In the genomic region with DNA sequence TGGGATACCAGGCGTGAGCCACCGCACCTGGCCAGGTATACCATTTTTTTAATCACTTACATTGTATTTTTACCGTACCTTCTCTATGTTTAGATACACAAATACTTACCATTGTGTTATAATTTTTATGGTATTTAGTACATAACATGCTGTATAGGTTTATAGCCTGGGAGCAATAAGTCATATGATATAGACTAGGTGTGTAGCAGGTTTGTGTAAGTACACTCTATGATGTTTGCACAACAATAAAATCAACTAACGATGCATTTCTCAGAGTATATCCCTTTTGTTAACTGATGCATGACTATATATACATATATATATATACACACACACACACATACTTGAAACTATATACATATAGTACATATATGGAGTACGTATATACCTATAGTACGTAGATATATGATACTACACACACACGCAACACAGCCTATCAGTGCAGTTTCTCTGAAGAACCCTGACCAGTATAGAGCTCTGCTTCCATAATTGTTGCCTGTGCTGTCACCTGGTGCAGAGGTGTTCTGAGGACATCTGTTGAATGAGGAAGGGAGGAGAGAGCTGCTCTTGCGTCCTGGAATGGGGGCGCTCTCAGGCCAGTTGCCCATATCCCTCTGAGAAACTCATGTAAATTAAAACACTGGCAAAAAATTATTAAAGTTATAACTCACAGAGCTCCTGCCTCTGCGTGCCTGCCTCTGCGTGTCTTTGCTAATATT, we compare ENCODE assay signal across 26 cellular contexts.
"Had no signal": no experiment of that assay in that cellular context is flagged by ENCODE, and none has a peak within 500 bp of the region (broad histone marks: within the 10 kb centered on the region; RNA-seq: fewer than 3 reads in every experiment).

No MANE protein-coding gene starts in this region.

- H3K27ac ChIP-seq: ascending aorta, cardiac muscle cell, SJCRH30, SK-N-MC had no signal

- FAIRE-seq: TTC549 had no signal

- DNase-seq: activated CD4-positive, alpha-beta T cell treated with anti-CD3 and anti-CD28 coated beads, Interleukin-2, amount 10 ng/mL, durations not matched to agents 24 days and 14 days; activated CD4-positive, alpha-beta T cell treated with anti-CD3 and anti-CD28 coated beads, Interleukin-2, amount 50 U/mL, for 4 hours; activated CD8-positive, alpha-beta T cell treated with anti-CD3 and anti-CD28 coated beads for 36 hours; activated effector memory CD4-positive, alpha-beta T cell treated with anti-CD3 and anti-CD28 coated beads, Interleukin-2, amount 50 U/mL, for 16 hours; activated naive CD4-positive, alpha-beta T cell; activated naive CD4-positive, alpha-beta T cell treated with anti-CD3 and anti-CD28 coated beads, Interleukin-2, amount 50 U/mL, for 16 hours; activated naive CD8-positive, alpha-beta T cell treated with anti-CD3 and anti-CD28 coated beads for 36 hours; activated T-cell treated with anti-CD3 and anti-CD28 coated beads, Interleukin-2, amount 50 U/mL, for 1 hour; activated T-cell treated with anti-CD3 and anti-CD28 coated beads, Interleukin-2, amount 50 U/mL, for 72 hours; amygdala; Karpas-422; NCI-H1105; NCI-H1417 treated with DMSO at 0.1 percent for 48 hours; NCI-H187 treated with DMSO at 0.1 percent for 48 hours; NCI-H2081; NCI-H226; NCI-H446 treated with DMSO at 0.1 percent for 48 hours; NCI-H526; SHP77; SJCRH30 had no signal

- H3K9me3 ChIP-seq: ascending aorta had no signal

- H3K27me3 ChIP-seq: ascending aorta, cardiac muscle cell, SJCRH30 had no signal

- H3K36me3 ChIP-seq: ascending aorta, cardiac muscle cell, SJCRH30 had no signal

- ATAC-seq: activated CD8-positive, alpha-beta T cell treated with anti-CD3 and anti-CD28 coated beads for 36 hours; activated T-cell treated with anti-CD3 and anti-CD28 coated beads, Interleukin-2, amount 50 U/mL, for 72 hours; activated T-helper 17 cell treated with anti-CD3 and anti-CD28 coated beads, Interleukin-2, amount 50 U/mL, for 72 hours; Panc1 had no signal

- H3K4me3 ChIP-seq: ascending aorta, cardiac muscle cell, SJCRH30, SK-N-MC had no signal
